21 cellular contexts compared by ENCODE assay signal in genomic region chr14:58645641-58646040, GRCh38. TPM values are rescaled to one million over a fixed set of nuclear protein-coding genes. Genes with fewer than 3 reads are reported as not detected.
A peak's percentile ranks its signal among the peaks of the same experiment; 100 is the strongest.
DNase-seq lines count a peak whose midpoint lies in the region; ATAC-seq and TF ChIP-seq lines count a peak whose summit lies in the region.
"Had no signal": no experiment of that assay in that cellular context is flagged by ENCODE, and none has a peak within 500 bp of the region (broad histone marks: within the 10 kb centered on the region; RNA-seq: fewer than 3 reads in every experiment).

No MANE protein-coding gene starts in this region.

- intact Hi-C loops in testis (cut with DNase I; ENCODE audit: low total_unique reads): no loop called here

- DNase-seq in NCI-H82 (lab: John Stamatoyannopoulos, UW) (peak; percentile 61), NCI-H82 treated with DMSO at 0.1 percent for 48 hours (lab: John Stamatoyannopoulos, UW; ENCODE audit: unreplicated experiment) (no peak), ELF-1 (ENCODE audit: low read depth, low spot score) (peak; percentile 92), chondrocyte (ENCODE audit: low spot score) (no peak), testis (peak; percentile 32), occipital lobe (lab: John Stamatoyannopoulos, UW) (no peak)
- DNase-seq in activated effector memory CD4-positive, alpha-beta T cell treated with anti-CD3 and anti-CD28 coated beads, Interleukin-2, amount 50 U/mL, for 16 hours: no peak
- DNase-seq: AML-193; Calu3; CD4-positive, alpha-beta T cell; CD8-positive, alpha-beta T cell; DMS79 treated with DMSO at 0.1 percent for 48 hours; GDM1 had no signal

- peaks cover 5% of the 10 kb centered on the region for H3K4me1 ChIP-seq in testis
- H3K4me1 ChIP-seq: A549, Caco-2 had no signal

- no peaks in the 10 kb centered on the region for H3K36me3 ChIP-seq in testis (ENCODE audit: low read depth, missing control alignments)

- peaks cover 63% of the 10 kb centered on the region for H3K4me1 Mint-ChIP-seq in chondrocyte (ENCODE audit: low read depth)
- H3K4me1 Mint-ChIP-seq: B cell had no signal

- WGBS in testis, 2 donors: 73 to 88% methylated on average over 18 to 20 of the region's 20 CpGs

- H3K9me3 Mint-ChIP-seq in chondrocyte (ENCODE audit: low read depth): no peaks in the 10 kb centered on the region
- H3K9me3 Mint-ChIP-seq: CD4-positive, alpha-beta T cell; CD8-positive, alpha-beta T cell had no signal

- no peak for TF ChIP-seq CTCF in chondrocyte (IDR thresholded peaks at IDR 0.05)
- TF ChIP-seq CTCF in testis (IDR thresholded peaks at IDR 0.05): no peak

- no peaks in the 10 kb centered on the region for H3K27me3 ChIP-seq in testis
- H3K27me3 ChIP-seq: BLaER1 treated with 17β-estradiol and CSF1 and Interleukin-3, amounts not matched to agents 10 nM and 100 nM had no signal

- H3K4me3 ChIP-seq in testis: peak overlapping the region; percentile 44 to 57
- H3K4me3 ChIP-seq: A549; BLaER1 treated with 17β-estradiol and CSF1 and Interleukin-3, amounts not matched to agents 10 nM and 100 nM; GM12878 had no signal

- no peaks in the 10 kb centered on the region for H3K9me3 ChIP-seq in testis
- H3K9me3 ChIP-seq: A549, Caco-2 had no signal

- H3K36me3 Mint-ChIP-seq in chondrocyte (ENCODE audit: low read depth): peaks cover 65% of the 10 kb centered on the region
- H3K36me3 Mint-ChIP-seq: CD8-positive, alpha-beta T cell had no signal

- H3K4me3 Mint-ChIP-seq in chondrocyte (ENCODE audit: unreplicated experiment): no peak overlapping the region
- H3K4me3 Mint-ChIP-seq: B cell; CD4-positive, alpha-beta T cell; CD8-positive, alpha-beta T cell had no signal

- H3K27ac ChIP-seq in testis: peak overlapping the region; percentile 9 to 14
- H3K27ac ChIP-seq: 22Rv1; A549; BLaER1 treated with 17β-estradiol and CSF1 and Interleukin-3, amounts not matched to agents 10 nM and 100 nM; C4-2B had no signal

- no peak for TF ChIP-seq POLR2A in testis (IDR thresholded peaks at IDR 0.05)

- no peak for ATAC-seq in HG02678 (IDR thresholded peaks at IDR 0.05; ENCODE audit: unreplicated experiment)
- ATAC-seq: CD8-positive, alpha-beta T cell; GM12878 had no signal

- H3K27ac Mint-ChIP-seq in chondrocyte (ENCODE audit: unreplicated experiment): peak overlapping the region; percentile 17
- H3K27ac Mint-ChIP-seq: B cell; CD4-positive, alpha-beta T cell; CD8-positive, alpha-beta T cell had no signal

- no peaks in the 10 kb centered on the region for H3K27me3 Mint-ChIP-seq in chondrocyte (ENCODE audit: low read depth)

RNA-seq across cellular contexts. Expression of gene DACT1, which starts 7.9 kb away (rescaled TPM):
- total RNA-seq in chondrocyte (120 to 326 TPM (median 318 TPM) in 3 replicates), testis (10 to 100 TPM; 24.0 to 25.0 TPM), occipital lobe (435 TPM)
- polyA plus RNA-seq in testis (ENCODE audit: insufficient read depth, low read depth, low replicate concordance): 21.7 TPM
- total RNA-seq: Calu3 had no signal

Comparison
In these comparisons a context has a peak if more than half of its experiments do, and no peak if none do; other contexts are left out.
1. DNase-seq: peak in NCI-H82 (single experiment), ELF-1 (single experiment) and testis (single experiment); none in NCI-H82 treated with DMSO at 0.1 percent for 48 hours (single experiment), chondrocyte (single experiment), occipital lobe (single experiment) and activated effector memory CD4-positive, alpha-beta T cell treated with anti-CD3 and anti-CD28 coated beads, Interleukin-2, amount 50 U/mL, for 16 hours (single experiment).